37 cellular contexts compared by ENCODE assay signal in the genomic region with DNA sequence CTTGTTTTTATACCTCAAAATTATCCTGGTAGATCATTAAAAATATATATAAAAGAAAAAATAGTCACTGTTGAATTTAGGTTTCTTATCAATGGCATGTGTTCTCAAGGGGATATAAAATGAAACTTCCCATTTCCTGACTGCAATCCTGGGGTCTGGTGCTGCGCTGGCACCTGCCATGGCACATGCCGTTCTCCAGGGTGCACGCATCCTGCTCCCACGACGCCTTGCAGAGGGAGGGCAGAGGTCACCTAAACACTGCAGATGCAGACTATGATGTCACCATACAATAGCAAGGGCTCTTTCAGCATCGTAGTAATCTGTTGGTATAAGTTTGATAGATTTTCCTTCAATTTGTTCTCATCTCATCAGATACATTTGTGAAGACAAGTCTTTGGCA.
"Had no signal": no experiment of that assay in that cellular context is flagged by ENCODE, and none has a peak within 500 bp of the region (broad histone marks: within the 10 kb centered on the region; RNA-seq: fewer than 3 reads in every experiment).

No MANE protein-coding gene starts in this region.

- H3K4me1 Mint-ChIP-seq: activated B cell treated with CpG ODN at 0.5 μM for 24 hours; activated CD4-positive, alpha-beta T cell treated with anti-CD3 and anti-CD28 coated beads, Interleukin-2, amount 10 ng/mL, durations not matched to agents 24 days and 14 days; activated naive CD4-positive, alpha-beta T cell treated with anti-CD3 and anti-CD28 coated beads, Interleukin-2, amount 10 ng/mL, durations not matched to agents 7 days and 5 days; activated naive CD4-positive, alpha-beta T cell treated with anti-CD3 and anti-CD28 coated beads, Interleukin-2, amount 50 U/mL, for 24 hours; activated naive CD8-positive, alpha-beta T cell treated with anti-CD3 and anti-CD28 coated beads, Interleukin-2, amount 10 ng/mL, durations not matched to agents 7 days and 5 days; activated naive CD8-positive, alpha-beta T cell treated with anti-CD3 and anti-CD28 coated beads, Interleukin-2, amount 50 U/mL, for 24 hours had no signal

- H3K4me1 ChIP-seq: ascending aorta, body of pancreas, breast epithelium had no signal

- H3K27ac ChIP-seq: ascending aorta, body of pancreas, brain microvascular endothelial cell, breast epithelium, VCaP had no signal

- H3K36me3 Mint-ChIP-seq: activated CD4-positive, alpha-beta memory T cell treated with anti-CD3 and anti-CD28 coated beads for 36 hours; activated naive CD4-positive, alpha-beta T cell treated with anti-CD3 and anti-CD28 coated beads, Interleukin-2, amount 10 ng/mL, durations not matched to agents 7 days and 5 days; activated naive CD4-positive, alpha-beta T cell treated with anti-CD3 and anti-CD28 coated beads, Interleukin-2, amount 50 U/mL, for 24 hours; activated naive CD8-positive, alpha-beta T cell; activated naive CD8-positive, alpha-beta T cell treated with anti-CD3 and anti-CD28 coated beads, Interleukin-2, amount 10 ng/mL, durations not matched to agents 7 days and 5 days had no signal

- ATAC-seq: activated CD8-positive, alpha-beta T cell treated with anti-CD3 and anti-CD28 coated beads for 36 hours; activated naive CD8-positive, alpha-beta T cell treated with anti-CD3 and anti-CD28 coated beads, Interleukin-2, amount 50 U/mL, for 24 hours; activated T-cell treated with anti-CD3 and anti-CD28 coated beads, Interleukin-2, amount 50 U/mL, for 4 hours; activated T-cell treated with anti-CD3 and anti-CD28 coated beads, Interleukin-2, amount 50 U/mL, for 72 hours; activated T-helper 17 cell treated with anti-CD3 and anti-CD28 coated beads, Interleukin-2, amount 50 U/mL, for 72 hours; body of pancreas had no signal

- H3K4me3 Mint-ChIP-seq: activated B cell treated with CpG ODN at 0.5 μM for 24 hours; activated CD4-positive, alpha-beta memory T cell treated with anti-CD3 and anti-CD28 coated beads for 36 hours; activated CD4-positive, alpha-beta T cell treated with anti-CD3 and anti-CD28 coated beads, Interleukin-2, amount 10 ng/mL, durations not matched to agents 24 days and 14 days; activated CD8-positive, alpha-beta T cell treated with anti-CD3 and anti-CD28 coated beads for 36 hours; activated naive CD4-positive, alpha-beta T cell treated with anti-CD3 and anti-CD28 coated beads, Interleukin-2, amount 10 ng/mL, durations not matched to agents 7 days and 5 days; activated naive CD4-positive, alpha-beta T cell treated with anti-CD3 and anti-CD28 coated beads, Interleukin-2, amount 50 U/mL, for 24 hours; activated naive CD8-positive, alpha-beta T cell; activated naive CD8-positive, alpha-beta T cell treated with anti-CD3 and anti-CD28 coated beads, Interleukin-2, amount 10 ng/mL, durations not matched to agents 7 days and 5 days; activated naive CD8-positive, alpha-beta T cell treated with anti-CD3 and anti-CD28 coated beads, Interleukin-2, amount 50 U/mL, for 24 hours; activated T-cell treated with anti-CD3 and anti-CD28 coated beads, Interleukin-2, amount 50 U/mL, for 4 hours; activated T-cell treated with anti-CD3 and anti-CD28 coated beads, Interleukin-2, amount 50 U/mL, for 72 hours; activated T-helper 1 cell treated with anti-CD3 and anti-CD28 coated beads, Interleukin-12 subunit alpha, Interleukin-12 subunit beta, Interleukin-2, Interleukin-4 antibody, amounts not matched to agents 30 ng/mL and 10 ng/mL and 1 ng/mL, durations not matched to agents 14 hours and 24 hours and 36 hours; activated T-helper 17 cell treated with anti-CD3 and anti-CD28 coated beads, Interleukin-2, amount 50 U/mL, for 72 hours; T-helper 1 cell treated with Interleukin-12 subunit alpha and Interleukin-12 subunit beta and Interleukin-4 antibody, amounts not matched to agents 30 μg/mL and 1 μg/mL, for 36 hours; T-helper 2 cell treated with Interferon-gamma antibody and Interleukin-4, amounts not matched to agents 5 μg/mL and 100 μg/mL, for 36 hours had no signal

- FAIRE-seq: TTC549 had no signal

- H3K27ac Mint-ChIP-seq: activated B cell treated with CpG ODN at 0.5 μM for 24 hours; activated CD4-positive, alpha-beta memory T cell treated with anti-CD3 and anti-CD28 coated beads for 36 hours; activated CD4-positive, alpha-beta T cell treated with anti-CD3 and anti-CD28 coated beads, Interleukin-2, amount 10 ng/mL, durations not matched to agents 24 days and 14 days; activated CD8-positive, alpha-beta T cell treated with anti-CD3 and anti-CD28 coated beads for 36 hours; activated naive CD4-positive, alpha-beta T cell treated with anti-CD3 and anti-CD28 coated beads, Interleukin-2, amount 10 ng/mL, durations not matched to agents 7 days and 5 days; activated naive CD4-positive, alpha-beta T cell treated with anti-CD3 and anti-CD28 coated beads, Interleukin-2, amount 50 U/mL, for 24 hours; activated naive CD8-positive, alpha-beta T cell; activated naive CD8-positive, alpha-beta T cell treated with anti-CD3 and anti-CD28 coated beads, Interleukin-2, amount 10 ng/mL, durations not matched to agents 7 days and 5 days; activated naive CD8-positive, alpha-beta T cell treated with anti-CD3 and anti-CD28 coated beads, Interleukin-2, amount 50 U/mL, for 24 hours; activated T-cell treated with anti-CD3 and anti-CD28 coated beads, Interleukin-2, amount 50 U/mL, for 72 hours; activated T-helper 1 cell treated with anti-CD3 and anti-CD28 coated beads, Interleukin-12 subunit alpha, Interleukin-12 subunit beta, Interleukin-2, Interleukin-4 antibody, amounts not matched to agents 30 ng/mL and 10 ng/mL and 1 ng/mL, durations not matched to agents 14 hours and 24 hours and 36 hours; activated T-helper 17 cell treated with anti-CD3 and anti-CD28 coated beads, Interleukin-2, amount 50 U/mL, for 72 hours; T-helper 1 cell treated with Interleukin-12 subunit alpha and Interleukin-12 subunit beta and Interleukin-4 antibody, amounts not matched to agents 30 μg/mL and 1 μg/mL, for 36 hours; T-helper 2 cell treated with Interferon-gamma antibody and Interleukin-4, amounts not matched to agents 5 μg/mL and 100 μg/mL, for 36 hours had no signal

- H3K4me3 ChIP-seq: ascending aorta, body of pancreas, breast epithelium had no signal

- H3K9me3 ChIP-seq: ascending aorta, body of pancreas, breast epithelium had no signal

- H3K27me3 ChIP-seq: ascending aorta, body of pancreas, brain microvascular endothelial cell, breast epithelium had no signal

- H3K27me3 Mint-ChIP-seq: activated B cell treated with CpG ODN at 0.5 μM for 24 hours; activated CD4-positive, alpha-beta memory T cell treated with anti-CD3 and anti-CD28 coated beads for 36 hours; activated CD4-positive, alpha-beta T cell treated with anti-CD3 and anti-CD28 coated beads, Interleukin-2, amount 10 ng/mL, durations not matched to agents 24 days and 14 days; activated CD8-positive, alpha-beta T cell treated with anti-CD3 and anti-CD28 coated beads for 36 hours; activated naive CD4-positive, alpha-beta T cell treated with anti-CD3 and anti-CD28 coated beads, Interleukin-2, amount 10 ng/mL, durations not matched to agents 7 days and 5 days; activated naive CD4-positive, alpha-beta T cell treated with anti-CD3 and anti-CD28 coated beads, Interleukin-2, amount 50 U/mL, for 24 hours; activated naive CD8-positive, alpha-beta T cell; activated naive CD8-positive, alpha-beta T cell treated with anti-CD3 and anti-CD28 coated beads, Interleukin-2, amount 10 ng/mL, durations not matched to agents 7 days and 5 days; activated naive CD8-positive, alpha-beta T cell treated with anti-CD3 and anti-CD28 coated beads, Interleukin-2, amount 50 U/mL, for 24 hours; activated T-helper 17 cell treated with anti-CD3 and anti-CD28 coated beads, Interleukin-2, amount 50 U/mL, for 72 hours had no signal

- H3K9me3 Mint-ChIP-seq: activated B cell treated with CpG ODN at 0.5 μM for 24 hours; activated CD4-positive, alpha-beta T cell treated with anti-CD3 and anti-CD28 coated beads, Interleukin-2, amount 10 ng/mL, durations not matched to agents 24 days and 14 days; activated CD8-positive, alpha-beta T cell treated with anti-CD3 and anti-CD28 coated beads for 36 hours; activated naive CD4-positive, alpha-beta T cell treated with anti-CD3 and anti-CD28 coated beads, Interleukin-2, amount 50 U/mL, for 24 hours had no signal

- DNase-seq: activated B cell treated with CpG ODN at 0.5 μM for 24 hours; activated CD4-positive, alpha-beta memory T cell treated with anti-CD3 and anti-CD28 coated beads for 36 hours; activated CD4-positive, alpha-beta T cell treated with anti-CD3 and anti-CD28 coated beads for 4 hours; activated CD4-positive, alpha-beta T cell treated with anti-CD3 and anti-CD28 coated beads, Interleukin-2, amount 10 ng/mL, durations not matched to agents 24 days and 14 days; activated CD4-positive, alpha-beta T cell treated with anti-CD3 and anti-CD28 coated beads, Interleukin-2, amount 50 U/mL, for 1 hour; activated CD4-positive, alpha-beta T cell treated with anti-CD3 and anti-CD28 coated beads, Interleukin-2, amount 50 U/mL, for 4 hours; activated CD4-positive, CD25-positive, alpha-beta regulatory T cell treated with anti-CD3 and anti-CD28 coated beads, Interleukin-2, amount 50 U/mL, for 72 hours; activated CD8-positive, alpha-beta memory T cell treated with anti-CD3 and anti-CD28 coated beads, Interleukin-2, amount 50 U/mL, for 4 hours; activated CD8-positive, alpha-beta T cell treated with anti-CD3 and anti-CD28 coated beads for 36 hours; activated effector memory CD4-positive, alpha-beta T cell treated with anti-CD3 and anti-CD28 coated beads, Interleukin-2, amount 50 U/mL, for 16 hours; activated gamma-delta T cell treated with Interleukin-2 at 50 U/mL for 16 hours; activated naive CD4-positive, alpha-beta T cell; activated naive CD4-positive, alpha-beta T cell treated with anti-CD3 and anti-CD28 coated beads, Interleukin-2, amount 10 ng/mL, durations not matched to agents 7 days and 5 days; activated naive CD8-positive, alpha-beta T cell treated with anti-CD3 and anti-CD28 coated beads, Interleukin-2, amount 10 ng/mL, durations not matched to agents 7 days and 5 days; activated naive CD8-positive, alpha-beta T cell treated with anti-CD3 and anti-CD28 coated beads, Interleukin-2, amount 50 U/mL, for 24 hours; activated T-cell treated with anti-CD3 and anti-CD28 coated beads for 4 hours; activated T-cell treated with anti-CD3 and anti-CD28 coated beads, Interleukin-2, amount 50 U/mL, for 1 hour; activated T-cell treated with anti-CD3 and anti-CD28 coated beads, Interleukin-2, amount 50 U/mL, for 4 hours; activated T-cell treated with anti-CD3 and anti-CD28 coated beads, Interleukin-2, amount 50 U/mL, for 72 hours; amygdala; anterior cingulate cortex; body of pancreas; brain microvascular endothelial cell; central memory CD4-positive, alpha-beta T cell; T-helper 1 cell; T-helper 2 cell; T-helper 9 cell had no signal

- H3K36me3 ChIP-seq: ascending aorta, brain microvascular endothelial cell, breast epithelium had no signal
